ENCODE assay signal across 1 cellular context in genomic region chr4:144409525-144409924, GRCh38.
TF ChIP-seq lines count a peak whose summit lies in the region.

No MANE protein-coding gene starts in this region.

TF ChIP-seq in HEK293, 187 proteins besides CTCF, POLR2A, EP300 and RAD21:
- TF ChIP-seq ZNF639 (tag by site-specific recombination; IDR thresholded peaks at IDR 0.05): no peak
- peak; percentile 61; the same call in 1 of the 2 replicates for TF ChIP-seq ZNF366 (tag by site-specific recombination; conservative IDR thresholded peaks at IDR 0.05)
